ENCODE assay signal across 1 cellular context in genomic region chr18:63828120-63828519, GRCh38.
TF ChIP-seq lines count a peak whose summit lies in the region.

No MANE protein-coding gene starts in this region.

TF ChIP-seq in H1, 55 proteins besides CTCF, POLR2A, EP300 and RAD21 (continued from another document):
- no peak for TF ChIP-seq SP2 (IDR thresholded peaks at IDR 0.05; ENCODE audit: low read length)
- no peak for TF ChIP-seq TCF12 (IDR thresholded peaks at IDR 0.05; ENCODE audit: low read depth, low read length)
TF ChIP-seq in H1: peak in this region for 0.
